ENCODE assay signal across 8 cellular contexts in genomic region chr3:49410102-49410843, GRCh38. TPM values are rescaled to one million over a fixed set of nuclear protein-coding genes. Genes with fewer than 3 reads are reported as not detected.
DNase-seq lines count a peak whose midpoint lies in the region; ATAC-seq and TF ChIP-seq lines count a peak whose summit lies in the region.

No MANE protein-coding gene starts in this region.

- H3K9ac ChIP-seq in skeletal muscle satellite cell (ENCODE audit: low read depth, low read length): peak overlapping the region; percentile 100

- DNase-seq in H7 (no peak), WERI-Rb-1 (no peak), foreskin keratinocyte (no peak), GM13977 (ENCODE audit: low spot score) (no peak), A172 (ENCODE audit: low spot score) (no peak), NCI-H446 (lab: John Stamatoyannopoulos, UW) (no peak)

- in situ Hi-C loops in GM13977 (cut with MboI; ENCODE audit: low pct_unique_long_range_greater_than_20kb, low sequenced_read_pairs, unreplicated experiment): no loop called here

- no peaks in the 10 kb centered on the region for H3K9me3 ChIP-seq in WERI-Rb-1 (ENCODE audit: severe bottlenecking)
- H3K9me3 ChIP-seq in skeletal muscle satellite cell (replicated peaks; ENCODE audit: low read length): no peaks in the 10 kb centered on the region

- ATAC-seq in foreskin keratinocyte: no peak
- no peak for ATAC-seq in HG02870 (IDR thresholded peaks at IDR 0.05; ENCODE audit: unreplicated experiment)

- peak overlapping the region; percentile 88 for H3K4me2 ChIP-seq in skeletal muscle satellite cell (ENCODE audit: low read length)

- TF ChIP-seq CTCF in WERI-Rb-1 (IDR thresholded peaks at IDR 0.05; ENCODE audit: low read depth, low read length) (no peak), foreskin keratinocyte (conservative IDR thresholded peaks at IDR 0.05) (no peak), GM13977 (IDR thresholded peaks at IDR 0.05; ENCODE audit: extremely low read depth, insufficient read depth, missing control alignments) (no peak)

- H3K4me3 ChIP-seq in H7 (ENCODE audit: insufficient read depth, low read depth, low read length) (peak overlapping the region; percentile 85), WERI-Rb-1 (ENCODE audit: low read depth, low read length) (peak overlapping the region; percentile 97), skeletal muscle satellite cell (ENCODE audit: low read length) (peak overlapping the region; percentile 89)

- H3K4me1 ChIP-seq in foreskin keratinocyte: peaks cover 19% of the 10 kb centered on the region
- H3K4me1 ChIP-seq in skeletal muscle satellite cell (ENCODE audit: control insufficient read depth, insufficient read depth, low read length): peaks cover 47% of the 10 kb centered on the region

- H3K27ac ChIP-seq in WERI-Rb-1: peak overlapping the region; percentile 94
- H3K27ac ChIP-seq in foreskin keratinocyte: peak overlapping the region; percentile 73

- H3K36me3 ChIP-seq in H7 (replicated peaks; ENCODE audit: control insufficient read depth, insufficient read depth, low read length): peaks cover 3% of the 10 kb centered on the region; the same call in 1 of the 2 replicates
- peaks cover 27% of the 10 kb centered on the region for H3K36me3 ChIP-seq in WERI-Rb-1
- peaks cover 7% of the 10 kb centered on the region for H3K36me3 ChIP-seq in skeletal muscle satellite cell (ENCODE audit: insufficient read depth, low read length)

- no peaks in the 10 kb centered on the region for H3K27me3 ChIP-seq in H7 (ENCODE audit: control insufficient read depth, insufficient read depth, low read length)
- H3K27me3 ChIP-seq in WERI-Rb-1 (ENCODE audit: insufficient read depth, low read depth, severe bottlenecking): no peaks in the 10 kb centered on the region
- H3K27me3 ChIP-seq in foreskin keratinocyte: no peaks in the 10 kb centered on the region
- no peaks in the 10 kb centered on the region for H3K27me3 ChIP-seq in skeletal muscle satellite cell (ENCODE audit: control insufficient read depth, insufficient read depth, low read length)

RNA-seq across cellular contexts. Expression of gene RHOA, which starts 1.5 kb away (rescaled TPM):
- total RNA-seq in H7 (2014; rRNA removed; shearing (Covaris generic)): 377 and 386 TPM in 2 replicates
- total RNA-seq in foreskin keratinocyte: 439 and 458 TPM in 2 replicates
- 381 and 403 TPM in 2 replicates for polyA plus RNA-seq in foreskin keratinocyte
- 622 and 735 TPM in 2 replicates for total RNA-seq in skeletal muscle satellite cell (2012; rRNA removed)
- total RNA-seq in A172 (2014; rRNA removed; shearing (Covaris generic)): 612 and 632 TPM in 2 replicates

RNA-seq across cellular contexts. Expression of gene TCTA, which starts 1.9 kb away (rescaled TPM):
- total RNA-seq in H7 (2014; rRNA removed; shearing (Covaris generic)): 5.8 and 10.9 TPM in 2 replicates
- total RNA-seq in foreskin keratinocyte: 9.9 and 10.6 TPM in 2 replicates
- 12.9 and 14.0 TPM in 2 replicates for polyA plus RNA-seq in foreskin keratinocyte
- total RNA-seq in skeletal muscle satellite cell (2012; rRNA removed): 16.8 and 17.7 TPM in 2 replicates
- total RNA-seq in A172 (2014; rRNA removed; shearing (Covaris generic)): 45.8 and 58.0 TPM in 2 replicates

RNA-seq across cellular contexts. Expression of gene AMT, which starts 12.0 kb away (rescaled TPM):
- total RNA-seq in H7 (2014; rRNA removed; shearing (Covaris generic)): 48.1 and 60.4 TPM in 2 replicates
- 1.2 and 1.3 TPM in 2 replicates for total RNA-seq in foreskin keratinocyte
- polyA plus RNA-seq in foreskin keratinocyte: 2.3 and 2.7 TPM in 2 replicates
- total RNA-seq in skeletal muscle satellite cell (2012; rRNA removed): not detected in 2 replicates
- total RNA-seq in A172 (2014; rRNA removed; shearing (Covaris generic)): 0.93 and 1.8 TPM in 2 replicates

RNA-seq across cellular contexts. Expression of gene NICN1, which starts 18.9 kb away (rescaled TPM):
- 5.2 and 5.7 TPM in 2 replicates for total RNA-seq in H7 (2014; rRNA removed; shearing (Covaris generic))
- 7.3 and 7.5 TPM in 2 replicates for total RNA-seq in foreskin keratinocyte
- 6.9 and 7.3 TPM in 2 replicates for polyA plus RNA-seq in foreskin keratinocyte
- total RNA-seq in skeletal muscle satellite cell (2012; rRNA removed): 2.0 and 4.6 TPM in 2 replicates
- total RNA-seq in A172 (2014; rRNA removed; shearing (Covaris generic)): 9.5 and 18.8 TPM in 2 replicates

RNA-seq across cellular contexts. Expression of gene GPX1, which starts 52.1 kb away (rescaled TPM):
- total RNA-seq in H7 (2014; rRNA removed; shearing (Covaris generic)): 222 and 298 TPM in 2 replicates
- total RNA-seq in foreskin keratinocyte: 452 and 487 TPM in 2 replicates
- 748 and 774 TPM in 2 replicates for polyA plus RNA-seq in foreskin keratinocyte
- 205 and 329 TPM in 2 replicates for total RNA-seq in skeletal muscle satellite cell (2012; rRNA removed)
- total RNA-seq in A172 (2014; rRNA removed; shearing (Covaris generic)): 233 and 352 TPM in 2 replicates

Comparison
In these comparisons a context has a peak if more than half of its experiments do, and no peak if none do; other contexts are left out.
1. RNA of gene AMT, which starts 12.0 kb away (total RNA-seq): 48.1 to 60.4 TPM in H7; 1.2 to 1.3 TPM in foreskin keratinocyte and 0.93 to 1.8 TPM in A172; every median in the first group is over 10 times any median in the second.
2. Peak in every context shown above with its lines, with median percentiles within 50 percentile points of each other: H3K4me3 ChIP-seq.